In the genomic region with DNA sequence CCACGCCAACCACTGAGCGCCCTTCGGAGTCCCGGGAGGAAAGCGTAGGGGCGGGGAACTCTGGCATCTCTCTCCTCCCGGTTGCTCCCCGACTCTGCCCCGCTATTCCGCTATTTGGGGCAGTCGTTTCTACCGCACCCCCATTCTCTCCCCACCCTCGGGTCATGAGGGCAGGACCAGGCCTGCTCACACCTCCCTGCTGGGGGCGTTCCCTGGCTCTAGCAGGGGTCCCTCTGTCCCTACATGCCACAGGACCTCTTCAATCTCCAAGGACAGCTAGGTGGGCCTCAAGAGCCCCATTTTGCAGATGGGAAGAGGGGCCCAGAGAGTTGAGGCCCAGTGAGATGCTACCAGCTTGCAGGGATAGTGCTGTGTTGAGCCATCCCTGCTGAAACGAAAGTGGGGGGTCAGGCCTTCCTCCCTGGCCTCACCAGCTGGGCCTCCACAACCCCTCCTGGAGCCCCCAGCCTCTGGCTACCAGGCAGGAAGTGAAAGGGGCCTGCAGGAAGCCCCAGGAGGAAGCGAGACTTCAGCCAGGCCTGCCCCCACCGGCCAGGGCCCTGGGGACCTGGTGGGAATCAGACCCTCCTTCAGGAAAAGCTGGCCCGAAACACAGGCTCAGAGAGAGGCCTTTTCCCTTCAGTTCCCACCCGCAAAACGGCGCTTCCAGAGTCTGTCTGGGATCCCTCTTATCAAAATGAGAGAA, we compare ENCODE assay signal across 9 cellular contexts. TPM values are rescaled to one million over a fixed set of nuclear protein-coding genes. Genes with fewer than 3 reads are reported as not detected.
A peak's percentile ranks its signal among the peaks of the same experiment; 100 is the strongest.
DNase-seq lines count a peak whose midpoint lies in the region; ATAC-seq and TF ChIP-seq lines count a peak whose summit lies in the region.
"Had no signal": no experiment of that assay in that cellular context is flagged by ENCODE, and none has a peak within 500 bp of the region (broad histone marks: within the 10 kb centered on the region; RNA-seq: fewer than 3 reads in every experiment).

No MANE protein-coding gene starts in this region.

- peak overlapping the region; percentile 42 to 54 for H3K4me3 ChIP-seq in tibial artery

- peak overlapping the region; percentile 34 to 68 for H3K4me3 Mint-ChIP-seq in activated T-cell treated with anti-CD3 and anti-CD28 coated beads, Interleukin-2, amount 50 U/mL, for 72 hours

- no peaks in the 10 kb centered on the region for H3K9me3 Mint-ChIP-seq in activated T-cell treated with anti-CD3 and anti-CD28 coated beads, Interleukin-2, amount 50 U/mL, for 72 hours

- H3K4me1 Mint-ChIP-seq in activated T-cell treated with anti-CD3 and anti-CD28 coated beads, Interleukin-2, amount 50 U/mL, for 72 hours (ENCODE audit: low read depth), result peaks cover 33% of the 10 kb centered on the region

- no peaks in the 10 kb centered on the region for H3K36me3 Mint-ChIP-seq in activated T-cell treated with anti-CD3 and anti-CD28 coated beads, Interleukin-2, amount 50 U/mL, for 72 hours (ENCODE audit: insufficient read depth in 2 of 2)

- intact Hi-C loops in tibial artery (cut with DNase I; ENCODE audit: low total_unique reads), result no loop called here

- peaks cover 0 to 27% (median 18%) of the 10 kb centered on the region in 4 donors for H3K4me1 ChIP-seq in tibial artery

- no peaks in the 10 kb centered on the region for H3K36me3 ChIP-seq in tibial artery

- no peak overlapping the region for H3K27ac ChIP-seq in tibial artery

- H3K27ac Mint-ChIP-seq in activated T-cell treated with anti-CD3 and anti-CD28 coated beads, Interleukin-2, amount 50 U/mL, for 72 hours, result peak overlapping the region; percentile 29

- no peak for DNase-seq in activated T-cell treated with anti-CD3 and anti-CD28 coated beads, Interleukin-2, amount 50 U/mL, for 72 hours
- DNase-seq in activated T-cell treated with anti-CD3 and anti-CD28 coated beads, Interleukin-2, amount 50 U/mL, for 48 hours, result no peak
- DNase-seq in globus pallidus (ENCODE audit: low spot score) (peak; percentile 59), tibial artery (no peak), NCI-H2196 (lab: John Stamatoyannopoulos, UW; ENCODE audit: unreplicated experiment) (no peak)
- DNase-seq in activated CD8-positive, alpha-beta memory T cell treated with anti-CD3 and anti-CD28 coated beads, Interleukin-2, amount 50 U/mL, for 4 hours, result no peak
- DNase-seq in stimulated activated CD4-positive, alpha-beta T cell treated with anti-CD3 and anti-CD28 coated beads, Interleukin-4, amount 100 ng/mL, for 24 hours, result no peak

- H3K27me3 Mint-ChIP-seq in activated T-cell treated with anti-CD3 and anti-CD28 coated beads, Interleukin-2, amount 50 U/mL, for 72 hours (ENCODE audit: low read depth), result peaks cover 12% of the 10 kb centered on the region

- H3K27me3 ChIP-seq in tibial artery, result peaks cover 0 to 73% of the 10 kb centered on the region in 2 donors

- TF ChIP-seq CTCF in tibial artery (IDR thresholded peaks at IDR 0.05), result no peak

- H3K9me3 ChIP-seq in tibial artery, result no peaks in the 10 kb centered on the region

- ATAC-seq in activated T-cell treated with anti-CD3 and anti-CD28 coated beads, Interleukin-2, amount 50 U/mL, for 72 hours (replicated peaks in 1 of 2), result no peak
- ATAC-seq in HG03175 (IDR thresholded peaks at IDR 0.05; ENCODE audit: unreplicated experiment), result peak; percentile 26

RNA-seq across cellular contexts. Expression of gene SHISA8, which starts 5.5 kb away (rescaled TPM):
- 1 to 10 TPM; 2.0 to 3.2 TPM for total RNA-seq in activated T-cell treated with anti-CD3 and anti-CD28 coated beads, Interleukin-2, amount 50 U/mL, for 72 hours
- total RNA-seq: NCI-H460 had no signal

RNA-seq across cellular contexts. Expression of gene TNFRSF13C, which starts 6.2 kb away (rescaled TPM):
- total RNA-seq in activated T-cell treated with anti-CD3 and anti-CD28 coated beads, Interleukin-2, amount 50 U/mL, for 72 hours, result 1 to 10 TPM; 6.1 to 7.3 TPM

RNA-seq across cellular contexts. Expression of gene CENPM, which starts 26.5 kb away (rescaled TPM):
- 10 to 100 TPM; 66.1 to 74.5 TPM for total RNA-seq in activated T-cell treated with anti-CD3 and anti-CD28 coated beads, Interleukin-2, amount 50 U/mL, for 72 hours

RNA-seq across cellular contexts. Expression of gene SEPTIN3, which starts 48.8 kb away (rescaled TPM):
- 1 to 10 TPM; 4.5 to 4.7 TPM for total RNA-seq in activated T-cell treated with anti-CD3 and anti-CD28 coated beads, Interleukin-2, amount 50 U/mL, for 72 hours
